15 cellular contexts compared by ENCODE assay signal in genomic region chr21:46509760-46510159, GRCh38. TPM values are rescaled to one million over a fixed set of nuclear protein-coding genes. Genes with fewer than 3 reads are reported as not detected.
DNase-seq lines count a peak whose midpoint lies in the region; ATAC-seq, FAIRE-seq and TF ChIP-seq lines count a peak whose summit lies in the region.
"Had no signal": no experiment of that assay in that cellular context is flagged by ENCODE, and none has a peak within 500 bp of the region (broad histone marks: within the 10 kb centered on the region; RNA-seq: fewer than 3 reads in every experiment).

No MANE protein-coding gene starts in this region.

- peak overlapping the region; percentile 4; the same call in 1 of the 2 replicates for H3K4me2 ChIP-seq in HepG2 (ENCODE audit: low read depth, low read length)

- H3K27me3 ChIP-seq in body of pancreas (no peaks in the 10 kb centered on the region), HepG2 (ENCODE audit: control insufficient read depth in 1 of 2, insufficient read depth in 2 of 2, low read length in 2 of 2) (no peaks in the 10 kb centered on the region; a peak in 1 of 5 replicates)
- H3K27me3 ChIP-seq: heart left ventricle, testis had no signal

- no peak overlapping the region for H3K9ac ChIP-seq in HepG2 (ENCODE audit: insufficient read depth, low read depth, low read length)

- H3K36me3 ChIP-seq in body of pancreas (replicated peaks in 1 of 2; ENCODE audit: insufficient read depth in 1 of 2, low read depth in 2 of 2) (peaks cover 0 to 11% of the 10 kb centered on the region in 2 donors), HepG2 (replicated peaks in 1 of 2; ENCODE audit: control insufficient read depth in 1 of 2, insufficient read depth in 2 of 2, low read length in 2 of 2) (peaks cover 7 to 34% of the 10 kb centered on the region in 2 experiments)

- no TSS peak for BruUV-seq in HepG2 (replicated peaks; lab: Mats Ljungman, UMichigan)

- no peaks in the 10 kb centered on the region for H3K79me2 ChIP-seq in HepG2 (ENCODE audit: insufficient read depth, low read length)

- TF ChIP-seq POLR2A in body of pancreas (IDR thresholded peaks at IDR 0.05) = no peak
- no peak for TF ChIP-seq POLR2A in HepG2 (IDR thresholded peaks at IDR 0.05; ENCODE audit: insufficient read depth in 1 of 2, low read depth in 2 of 2, low read length in 2 of 2)

- CTCF ChIA-PET in HepG2 (lab: Yijun Ruan, JAX; ENCODE audit: low intra/inter-chr PET ratio, low total read pairs) = no interaction called here

- WGBS in body of pancreas, 2 donors = 36 to 64% methylated on average over 8 of the region's 8 CpGs
- WGBS in HepG2 (ENCODE audit: low lambda C conversion rate) = 8% methylated on average over 8 of the region's 8 CpGs

- ATAC-seq in body of pancreas (no peak), HepG2 (peak; percentile 100), HG02759 (IDR thresholded peaks at IDR 0.05; ENCODE audit: unreplicated experiment) (no peak)
- ATAC-seq: activated T-helper 17 cell treated with anti-CD3 and anti-CD28 coated beads, Interleukin-2, amount 50 U/mL, for 72 hours had no signal

- POLR2A ChIA-PET in HepG2 (lab: Yijun Ruan, JAX) = interaction anchor here (1.0 to 1.5 kb wide), 3 partner anchors 52 to 126 kb away, joined by 3 to 6 read pairs (median 5); partner anchors contain the start of gene PRMT2

- TF ChIP-seq RAD21 in HepG2 (CRISPR knock-in tag; IDR thresholded peaks at IDR 0.05) = no peak

- peak; percentile 63 for FAIRE-seq in HepG2 (lab: Jason Lieb, UNC)

- H3K9me3 ChIP-seq in body of pancreas = no peaks in the 10 kb centered on the region
- no peaks in the 10 kb centered on the region for H3K9me3 ChIP-seq in HepG2 (ENCODE audit: low read length)
- H3K9me3 ChIP-seq: heart left ventricle, testis had no signal

- H3K27ac ChIP-seq in body of pancreas (peak overlapping the region in 1 of 4 donors; percentile 26), HepG2 (ENCODE audit: extremely low read length, insufficient read depth, low read length) (peak overlapping the region; percentile 55)
- H3K27ac ChIP-seq: heart left ventricle, testis had no signal

- H3K4me3 ChIP-seq in body of pancreas = no peak overlapping the region
- no peak overlapping the region for H3K4me3 ChIP-seq in HepG2 (replicated peaks in 1 of 3; ENCODE audit: insufficient read depth in 1 of 3, low read depth in 2 of 3, low read length in 3 of 3)
- H3K4me3 ChIP-seq: heart left ventricle, testis had no signal

- in situ Hi-C loops in HepG2 (cut with HindIII; ENCODE audit: extremely low pct_ligation_motif_present, low pct_unique_long_range_greater_than_20kb) = no loop called here

- 0 out of 4 replicates have a peak, but pooled peaks of 1 of the 2 experiments have one; percentile 15 for TF ChIP-seq EP300 in HepG2 (IDR thresholded peaks at IDR 0.05; ENCODE audit: low read depth in 2 of 2, low read length in 2 of 2)
- TF ChIP-seq EP300 in HepG2 (CRISPR knock-in tag; IDR thresholded peaks at IDR 0.05; ENCODE audit: borderline replicate concordance) = no peak

- intact Hi-C loops in body of pancreas (cut with DNase I) = no loop called here
- intact Hi-C loops in HepG2 (cut with micrococcal nuclease; ENCODE audit: unreplicated experiment) = no loop called here

- H3K4me1 ChIP-seq in body of pancreas = peaks cover under 1% of the 10 kb centered on the region
- H3K4me1 ChIP-seq in HepG2 (ENCODE audit: insufficient read depth, low read length) = peaks cover 22% of the 10 kb centered on the region
- H3K4me1 ChIP-seq: testis had no signal

- no peak overlapping the region for H2AFZ ChIP-seq in HepG2 (ENCODE audit: low read length)

- no peaks in the 10 kb centered on the region for H4K20me1 ChIP-seq in HepG2 (ENCODE audit: insufficient read depth, low read length)

- peak; percentile 80 for DNase-seq in AG20443 (ENCODE audit: low spot score)
- DNase-seq in M059J (ENCODE audit: low read depth) = peak; percentile 54
- peak in 3 of 4 donors; percentile 46 to 84 (median 80) for DNase-seq in body of pancreas
- peak; percentile 87 for DNase-seq in HepG2 (ENCODE audit: low spot score)
- no peak for DNase-seq in dedifferentiated amniotic fluid mesenchymal stem cell (ENCODE audit: extremely low spot score)
- DNase-seq in NCI-H1694 (lab: John Stamatoyannopoulos, UW) = no peak
- DNase-seq in NCI-H345 treated with DMSO at 0.1 percent for 48 hours (lab: John Stamatoyannopoulos, UW; ENCODE audit: unreplicated experiment) = no peak
- DNase-seq: activated CD4-positive, alpha-beta T cell treated with anti-CD3 and anti-CD28 coated beads for 1 hour; central memory CD4-positive, alpha-beta T cell; GF-D8; heart left ventricle; NCI-H2029 treated with DMSO at 0.1 percent for 48 hours; testis had no signal

- TF ChIP-seq CTCF in body of pancreas (IDR thresholded peaks at IDR 0.05) = no peak
- TF ChIP-seq CTCF in HepG2 (CRISPR knock-in tag; IDR thresholded peaks at IDR 0.05) = no peak

TF ChIP-seq in HepG2, 621 proteins besides CTCF, POLR2A, EP300 and RAD21 (continues in another document):
- peak; percentile 68; the same call in 1 of the 2 replicates for TF ChIP-seq SAP130 (CRISPR knock-in tag; IDR thresholded peaks at IDR 0.05; ENCODE audit: low read depth)
- peak; percentile 57; the same call in 1 of the 2 replicates for TF ChIP-seq FOXA3 (CRISPR knock-in tag; IDR thresholded peaks at IDR 0.05)
- TF ChIP-seq MYC (CRISPR knock-in tag; IDR thresholded peaks at IDR 0.05; ENCODE audit: borderline replicate concordance) = peak; percentile 22; the same call in 1 of the 2 replicates
- TF ChIP-seq ZSCAN21 (CRISPR knock-in tag; IDR thresholded peaks at IDR 0.05; ENCODE audit: borderline replicate concordance) = no peak
- TF ChIP-seq ZNF768 (CRISPR knock-in tag; IDR thresholded peaks at IDR 0.05) = peak; percentile 77; the same call in 1 of the 2 replicates
- no peak; the same call in 2 of the 3 replicates for TF ChIP-seq MXI1 (IDR thresholded peaks at IDR 0.05; ENCODE audit: borderline replicate concordance, low read depth, low read length)
- TF ChIP-seq PTBP1 (IDR thresholded peaks at IDR 0.05; ENCODE audit: low read depth, low read length, poor library complexity, severe bottlenecking) = no peak
- peak; percentile 38; the same call in 1 of the 2 replicates for TF ChIP-seq ZNF292 (CRISPR knock-in tag; IDR thresholded peaks at IDR 0.05; ENCODE audit: borderline replicate concordance, low read depth)
- TF ChIP-seq PITX1 (CRISPR knock-in tag; IDR thresholded peaks at IDR 0.05) = peak; percentile 58; the same call in 1 of the 2 replicates
- no peak for TF ChIP-seq ZNF124 (CRISPR knock-in tag; IDR thresholded peaks at IDR 0.05)
- TF ChIP-seq MAX (IDR thresholded peaks at IDR 0.05) = 0 out of 2 replicates have a peak, but pooled peaks have one; percentile 28
- TF ChIP-seq ZNF644 (CRISPR knock-in tag; IDR thresholded peaks at IDR 0.05; ENCODE audit: low read depth) = 0 out of 2 replicates have a peak, but pooled peaks have one; percentile 16
- TF ChIP-seq HNRNPL (IDR thresholded peaks at IDR 0.05; ENCODE audit: low read depth, low read length) = no peak
- TF ChIP-seq TMF1 (CRISPR knock-in tag; IDR thresholded peaks at IDR 0.05; ENCODE audit: low read depth) = no peak
- TF ChIP-seq IKZF4 (CRISPR knock-in tag; IDR thresholded peaks at IDR 0.05; ENCODE audit: borderline replicate concordance, low read depth, not compliant biosample characterization) = no peak
- peak; percentile 31 for TF ChIP-seq XRCC5 (optimal IDR thresholded peaks at IDR 0.05; ENCODE audit: low read length)
- TF ChIP-seq ZSCAN31 (CRISPR knock-in tag; IDR thresholded peaks at IDR 0.05; ENCODE audit: low read depth) = no peak
- no peak for TF ChIP-seq THYN1 (CRISPR knock-in tag; IDR thresholded peaks at IDR 0.05; ENCODE audit: borderline replicate concordance, low read depth)
- TF ChIP-seq ZNF792 (CRISPR knock-in tag; IDR thresholded peaks at IDR 0.05) = 0 out of 2 replicates have a peak, but pooled peaks have one; percentile 29
- no peak for TF ChIP-seq SP5 (CRISPR knock-in tag; IDR thresholded peaks at IDR 0.05; ENCODE audit: borderline replicate concordance, low read depth)

RNA-seq across cellular contexts. Expression of gene DIP2A, which starts 51.1 kb away (rescaled TPM):
- total RNA-seq in M059J (2014; rRNA removed; shearing (Covaris generic)) = 9.3 and 20.6 TPM in 2 replicates
- 10 to 100 TPM; 28.5 to 44.2 TPM for total RNA-seq in body of pancreas
- total RNA-seq in HepG2 (2016; rRNA removed; fragmentation: Illumina TruSeq; extraction: Trizol) = 14.3 and 18.5 TPM in 2 replicates
- total RNA-seq in HepG2 (2016; cell fraction: cytosol; rRNA removed; fragmentation: Illumina TruSeq; extraction: Trizol; ENCODE audit: low read depth) = 10.2 and 10.8 TPM in 2 replicates
- 13.5 and 16.4 TPM in 2 replicates for total RNA-seq in HepG2 (2016; cell fraction: insoluble cytoplasmic fraction; rRNA removed; fragmentation: Illumina TruSeq; extraction: Trizol)
- total RNA-seq in HepG2 (2016; cell fraction: membrane; rRNA removed; fragmentation: Illumina TruSeq; extraction: Trizol) = 12.6 and 13.7 TPM in 2 replicates
- 25.8 and 30.7 TPM in 2 replicates for total RNA-seq in HepG2 (2016; cell fraction: nucleus; rRNA removed; fragmentation: Illumina TruSeq; extraction: Trizol)
- polyA plus RNA-seq in HepG2 (2011; rRNA removed) = 37.6 and 39.6 TPM in 2 replicates
- 16.3 and 17.3 TPM in 2 replicates for polyA plus RNA-seq in HepG2 (2011; cell fraction: cytosol; rRNA removed)
- 116 and 124 TPM in 2 replicates for polyA plus RNA-seq in HepG2 (2011; cell fraction: nucleus; rRNA removed)
- polyA plus RNA-seq in HepG2 (2012) = 21.3 and 25.5 TPM in 2 replicates
- polyA plus RNA-seq in HepG2 (2016; cell fraction: cytosol; fragmentation: Illumina TruSeq; extraction: Trizol; ENCODE audit: low read depth) = 2.1 and 2.2 TPM in 2 replicates
- 13.0 and 14.5 TPM in 2 replicates for polyA plus RNA-seq in HepG2 (2016; cell fraction: insoluble cytoplasmic fraction; fragmentation: Illumina TruSeq; extraction: Trizol; ENCODE audit: low read depth)
- 3.5 and 5.2 TPM in 2 replicates for polyA plus RNA-seq in HepG2 (2016; cell fraction: membrane; fragmentation: Illumina TruSeq; extraction: Trizol; ENCODE audit: low read depth)
- 63.2 and 73.6 TPM in 2 replicates for polyA plus RNA-seq in HepG2 (2016; cell fraction: nucleus; fragmentation: Illumina TruSeq; extraction: Trizol; ENCODE audit: insufficient read depth, low read depth)
- polyA minus RNA-seq in HepG2 (2011; rRNA and poly(A)+ RNA removed; ENCODE audit: low replicate concordance) = 62.8 and 78.2 TPM in 2 replicates
- 14.9 and 16.2 TPM in 2 replicates for polyA minus RNA-seq in HepG2 (2011; cell fraction: cytosol; rRNA and poly(A)+ RNA removed)
- 89.9 and 90.4 TPM in 2 replicates for polyA minus RNA-seq in HepG2 (2011; cell fraction: nucleus; rRNA and poly(A)+ RNA removed)

Comparison
In these comparisons a context has a peak if more than half of its experiments do, and no peak if none do; other contexts are left out.
1. DNase-seq: peak in AG20443 (single experiment), M059J (single experiment), body of pancreas (3 of 4) and HepG2 (single experiment); none in dedifferentiated amniotic fluid mesenchymal stem cell (single experiment), NCI-H1694 (single experiment) and NCI-H345 treated with DMSO at 0.1 percent for 48 hours (single experiment).